Comparison of ENCODE assay signal across 8 cellular contexts in the genomic region with DNA sequence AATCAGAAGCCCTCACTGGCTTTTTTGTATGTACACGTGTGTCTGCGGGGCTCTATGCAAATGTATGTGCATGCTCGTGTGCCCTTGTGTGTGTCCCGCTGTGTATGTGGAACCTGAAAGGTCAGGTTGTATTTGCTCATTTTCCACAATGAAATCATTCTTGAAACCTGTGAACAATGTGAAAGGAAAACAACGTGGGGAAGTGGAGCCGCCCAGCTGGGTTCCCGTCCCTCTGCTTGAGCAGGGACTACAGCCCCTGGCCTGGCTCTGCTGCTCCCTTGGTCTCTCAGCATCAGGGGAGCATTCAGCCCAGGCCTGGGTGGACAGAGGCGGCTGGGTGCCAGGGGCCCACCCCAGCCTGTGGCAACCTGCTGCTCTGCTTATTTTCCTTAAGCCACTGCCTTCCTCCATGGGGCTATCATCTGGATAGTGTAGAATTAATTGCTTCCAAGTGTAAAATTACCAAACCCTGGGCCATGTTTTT.
DNase-seq lines count a peak whose midpoint lies in the region; ATAC-seq and TF ChIP-seq lines count a peak whose summit lies in the region.

No MANE protein-coding gene starts in this region.

- peak overlapping the region; percentile 39 for H3K4me3 Mint-ChIP-seq in activated naive CD4-positive, alpha-beta T cell treated with anti-CD3 and anti-CD28 coated beads, Interleukin-2, amount 10 ng/mL, durations not matched to agents 7 days and 5 days

- H3K27ac ChIP-seq in mucosa of rectum (ENCODE audit: low read depth in 2 of 2, low read length in 2 of 2) = peak overlapping the region; percentile 49 to 53

- DNase-seq in GM10248 (ENCODE audit: extremely low spot score) = peak; percentile 61
- DNase-seq in activated naive CD4-positive, alpha-beta T cell treated with anti-CD3 and anti-CD28 coated beads, Interleukin-2, amount 10 ng/mL, durations not matched to agents 7 days and 5 days = peak; percentile 48
- no peak for DNase-seq in kidney glomerular epithelial cell (lab: John Stamatoyannopoulos, UW)
- no peak for DNase-seq in anterior cingulate cortex (lab: John Stamatoyannopoulos, UW)
- DNase-seq in NCI-H1417 (lab: John Stamatoyannopoulos, UW) = no peak

- H3K9me3 Mint-ChIP-seq in activated naive CD4-positive, alpha-beta T cell treated with anti-CD3 and anti-CD28 coated beads, Interleukin-2, amount 10 ng/mL, durations not matched to agents 7 days and 5 days = no peaks in the 10 kb centered on the region

- peak overlapping the region; percentile 91 for H3K27ac Mint-ChIP-seq in activated naive CD4-positive, alpha-beta T cell treated with anti-CD3 and anti-CD28 coated beads, Interleukin-2, amount 10 ng/mL, durations not matched to agents 7 days and 5 days

- peaks cover 10 to 13% of the 10 kb centered on the region in 2 donors for H3K4me1 ChIP-seq in mucosa of rectum (ENCODE audit: control insufficient read depth in 2 of 2, insufficient read depth in 2 of 2, low read length in 2 of 2)

- H3K4me3 ChIP-seq in mucosa of rectum (ENCODE audit: low read length in 2 of 2) = peak overlapping the region in 1 of 2 donors; percentile 7

- POLR2A ChIA-PET in GM10248 (lab: Yijun Ruan, JAX) = interaction anchor here (0.6 to 1.7 kb wide), 3 partner anchors 12 to 179 kb away, joined by 4 to 8 read pairs (median 6); a partner anchor contains a TSS

- H3K9ac ChIP-seq in mucosa of rectum (ENCODE audit: low read depth in 1 of 2, low read length in 2 of 2) = no peak overlapping the region

- CTCF ChIA-PET in GM10248 (lab: Yijun Ruan, JAX) = interaction anchor here (0.8 to 2.7 kb wide), 5 partner anchors 15 to 57 kb away, joined by 3 to 11 read pairs (median 5); no protein-coding TSS in a partner anchor
- CTCF ChIA-PET in activated naive CD4-positive, alpha-beta T cell treated with anti-CD3 and anti-CD28 coated beads, Interleukin-2, amount 10 ng/mL, durations not matched to agents 7 days and 5 days (lab: Charles Lee) = interaction anchor here (0.7 to 4.0 kb wide), 8 partner anchors 15 to 54 kb away, joined by 3 to 21 read pairs (median 7); a partner anchor contains a TSS

- peaks cover 16% of the 10 kb centered on the region for H3K27me3 Mint-ChIP-seq in activated naive CD4-positive, alpha-beta T cell treated with anti-CD3 and anti-CD28 coated beads, Interleukin-2, amount 10 ng/mL, durations not matched to agents 7 days and 5 days

- no peak for TF ChIP-seq CTCF in GM10248 (IDR thresholded peaks at IDR 0.05; ENCODE audit: control extremely low read depth, extremely low read depth, low read depth, missing control alignments)

- peaks cover 67% of the 10 kb centered on the region for H3K4me1 Mint-ChIP-seq in activated naive CD4-positive, alpha-beta T cell treated with anti-CD3 and anti-CD28 coated beads, Interleukin-2, amount 10 ng/mL, durations not matched to agents 7 days and 5 days

- ATAC-seq in GM21786 (IDR thresholded peaks at IDR 0.05; ENCODE audit: unreplicated experiment) (peak; percentile 35), HG02610 (IDR thresholded peaks at IDR 0.05; ENCODE audit: unreplicated experiment) (no peak)

- no peaks in the 10 kb centered on the region for H3K9me3 ChIP-seq in mucosa of rectum (ENCODE audit: control insufficient read depth in 2 of 2, low read length in 2 of 2)

- no peaks in the 10 kb centered on the region for H3K36me3 ChIP-seq in mucosa of rectum (ENCODE audit: control insufficient read depth in 2 of 2, insufficient read depth in 2 of 2, low read length in 2 of 2)

- no peaks in the 10 kb centered on the region for H3K36me3 Mint-ChIP-seq in activated naive CD4-positive, alpha-beta T cell treated with anti-CD3 and anti-CD28 coated beads, Interleukin-2, amount 10 ng/mL, durations not matched to agents 7 days and 5 days

- no peaks in the 10 kb centered on the region for H3K27me3 ChIP-seq in mucosa of rectum (ENCODE audit: control insufficient read depth in 2 of 2, insufficient read depth in 2 of 2, low read length in 2 of 2)

Comparison
In these comparisons a context has a peak if more than half of its experiments do, and no peak if none do; other contexts are left out.
1. DNase-seq: peak in GM10248 (single experiment) and activated naive CD4-positive, alpha-beta T cell treated with anti-CD3 and anti-CD28 coated beads, Interleukin-2, amount 10 ng/mL, durations not matched to agents 7 days and 5 days (single experiment); none in kidney glomerular epithelial cell (single experiment), anterior cingulate cortex (0 of 58) and NCI-H1417 (0 of 3).